ENCODE assay signal across 9 cellular contexts in genomic region chr4:6608758-6609414, GRCh38.
DNase-seq lines count a peak whose midpoint lies in the region; ATAC-seq and TF ChIP-seq lines count a peak whose summit lies in the region.
"Had no signal": no experiment of that assay in that cellular context is flagged by ENCODE, and none has a peak within 500 bp of the region (broad histone marks: within the 10 kb centered on the region; RNA-seq: fewer than 3 reads in every experiment).

No MANE protein-coding gene starts in this region.

- in situ Hi-C loops in astrocyte of the cerebellum (cut with HindIII; ENCODE audit: low sequenced_read_pairs) (no loop called here), GM13976 (cut with MboI; ENCODE audit: low sequenced_read_pairs, unreplicated experiment) (no loop called here)

- H3K4me3 ChIP-seq in astrocyte of the cerebellum (ENCODE audit: low read depth, low read length) = no peak overlapping the region
- H3K4me3 ChIP-seq: gastroesophageal sphincter had no signal

- DNase-seq in activated T-cell treated with anti-CD3 and anti-CD28 coated beads, Interleukin-2, amount 50 U/mL, for 48 hours = peak; percentile 27 to 39
- DNase-seq in activated T-cell treated with anti-CD3 and anti-CD28 coated beads for 4 hours (no peak), astrocyte of the cerebellum (ENCODE audit: low read depth) (no peak), iPS DF 4.7 (ENCODE audit: extremely low read depth, low spot score) (peak; percentile 14), NCI-H2029 treated with DMSO at 0.1 percent for 48 hours (lab: John Stamatoyannopoulos, UW) (no peak), GM13976 (ENCODE audit: low spot score) (no peak), SIG-M5 (lab: John Stamatoyannopoulos, UW) (no peak)
- DNase-seq in stimulated activated naive CD8-positive, alpha-beta T cell treated with anti-CD3 and anti-CD28 coated beads, Interleukin-15, Interleukin-2, amounts not matched to agents 100 U/mL and 50 U/mL, for 24 hours = peak; percentile 19

- ATAC-seq in stimulated activated naive CD8-positive, alpha-beta T cell treated with anti-CD3 and anti-CD28 coated beads, Interleukin-15, Interleukin-2, amounts not matched to agents 100 U/mL and 50 U/mL, for 24 hours = no peak
- ATAC-seq: gastroesophageal sphincter had no signal

- TF ChIP-seq CTCF in astrocyte of the cerebellum (IDR thresholded peaks at IDR 0.05; ENCODE audit: low read depth, low read length, missing control alignments) = peak; percentile 9
- TF ChIP-seq CTCF in GM13976 (IDR thresholded peaks at IDR 0.05; ENCODE audit: borderline replicate concordance, control extremely low read depth, extremely low read depth, insufficient read depth, missing control alignments) = no peak

Comparison
In these comparisons a context has a peak if more than half of its experiments do, and no peak if none do; other contexts are left out.
1. DNase-seq: peak in activated T-cell treated with anti-CD3 and anti-CD28 coated beads, Interleukin-2, amount 50 U/mL, for 48 hours (2 of 2), iPS DF 4.7 (single experiment) and stimulated activated naive CD8-positive, alpha-beta T cell treated with anti-CD3 and anti-CD28 coated beads, Interleukin-15, Interleukin-2, amounts not matched to agents 100 U/mL and 50 U/mL, for 24 hours (single experiment); none in activated T-cell treated with anti-CD3 and anti-CD28 coated beads for 4 hours (single experiment), astrocyte of the cerebellum (single experiment), NCI-H2029 treated with DMSO at 0.1 percent for 48 hours (single experiment), GM13976 (single experiment) and SIG-M5 (single experiment).